8 cellular contexts compared by ENCODE assay signal in the genomic region with DNA sequence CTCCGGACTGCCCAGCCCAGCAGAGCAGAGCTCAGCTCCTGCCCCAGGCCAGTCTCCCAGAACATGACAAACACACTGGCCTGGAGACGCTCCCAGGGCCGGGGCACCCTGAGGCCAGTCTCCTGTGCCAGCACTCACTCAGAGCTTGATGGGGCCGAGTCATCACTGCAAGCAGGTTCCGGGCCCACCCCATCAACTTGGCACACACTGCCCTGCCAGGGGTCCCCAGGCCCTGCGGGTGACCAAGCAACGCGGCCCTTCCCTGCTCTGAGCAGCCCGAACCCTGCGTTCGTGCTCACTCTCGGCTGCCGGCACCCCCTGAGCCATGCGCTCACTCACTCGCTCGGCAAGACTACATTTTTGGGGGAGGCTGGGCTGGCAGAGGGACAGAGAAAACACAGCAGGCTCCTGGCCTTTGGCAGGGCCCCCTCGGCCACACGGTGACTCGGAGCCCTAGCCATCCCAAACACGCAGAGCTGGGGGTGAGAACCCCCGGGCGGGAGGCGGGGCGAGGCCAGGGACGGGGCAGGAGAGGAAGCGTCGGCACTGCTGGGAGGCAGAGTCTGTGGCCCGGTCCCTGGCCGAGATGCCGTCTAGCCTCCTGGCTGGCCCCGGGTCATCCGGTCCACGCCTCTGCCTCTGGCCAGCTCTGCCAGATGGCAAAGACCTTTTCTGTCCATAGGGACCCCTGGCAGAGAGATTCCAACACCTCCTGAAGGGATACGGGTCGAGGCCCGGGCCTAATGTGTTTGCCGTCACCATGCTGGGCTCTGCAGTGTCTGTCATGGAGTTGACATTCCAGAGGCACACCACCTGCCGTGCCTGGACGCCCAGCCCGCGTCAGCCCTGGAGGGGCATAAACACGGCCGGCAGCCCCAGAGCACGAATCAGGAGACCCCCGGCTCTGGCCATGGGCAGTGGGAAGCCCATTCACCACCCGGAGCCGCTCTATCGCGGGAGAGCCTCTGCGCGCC.
DNase-seq lines count a peak whose midpoint lies in the region; ATAC-seq and TF ChIP-seq lines count a peak whose summit lies in the region.

No MANE protein-coding gene starts in this region.

- no peak for TF ChIP-seq CTCF in AG04449 (IDR thresholded peaks at IDR 0.05; ENCODE audit: insufficient read depth, low read length, missing control alignments)
- no peak for TF ChIP-seq CTCF in esophagus squamous epithelium (IDR thresholded peaks at IDR 0.05)
- TF ChIP-seq CTCF in mucosa of descending colon (IDR thresholded peaks at IDR 0.05) = no peak

- peak overlapping the region; percentile 9 to 75 (median 38) for H3K27ac ChIP-seq in esophagus squamous epithelium

- intact Hi-C loops in esophagus squamous epithelium (cut with DNase I) (no loop called here), mucosa of descending colon (cut with DNase I, micrococcal nuclease) (no loop called here)

- H3K4me3 ChIP-seq in AG04449 (ENCODE audit: low read depth, low read length) = no peak overlapping the region
- H3K4me3 ChIP-seq in NT2/D1 (ENCODE audit: insufficient read length, low read depth) = peak overlapping the region; percentile 8
- H3K4me3 ChIP-seq in esophagus squamous epithelium = no peak overlapping the region
- H3K4me3 ChIP-seq in mucosa of descending colon = no peak overlapping the region

- H3K36me3 ChIP-seq in NT2/D1 (ENCODE audit: insufficient read depth, insufficient read length, low read length) (no peaks in the 10 kb centered on the region), esophagus squamous epithelium (no peaks in the 10 kb centered on the region), mucosa of descending colon (ENCODE audit: low read depth) (no peaks in the 10 kb centered on the region)

- peaks cover 41% of the 10 kb centered on the region for H3K4me1 ChIP-seq in NT2/D1 (ENCODE audit: insufficient read depth, insufficient read length)
- peaks cover 35 to 80% (median 47%) of the 10 kb centered on the region in 3 donors for H3K4me1 ChIP-seq in esophagus squamous epithelium
- peaks cover 6% of the 10 kb centered on the region for H3K4me1 ChIP-seq in mucosa of descending colon (ENCODE audit: low read depth)

- peak overlapping the region; percentile 61 for H3K9ac ChIP-seq in NT2/D1 (ENCODE audit: insufficient read length, low read depth)

- CTCF ChIA-PET in AG04449 (lab: Yijun Ruan, JAX) = interaction anchor here (1.0 to 1.8 kb wide), 5 partner anchors 18 to 76 kb away, joined by 3 to 13 read pairs (median 4); no protein-coding TSS in a partner anchor

- TF ChIP-seq POLR2A in esophagus squamous epithelium (IDR thresholded peaks at IDR 0.05) = no peak

- DNase-seq in AG04449 (ENCODE audit: low read depth, low spot score) (peak; percentile 78), NT2/D1 (ENCODE audit: low read depth, low spot score) (no peak), esophagus squamous epithelium (lab: John Stamatoyannopoulos, UW) (no peak), mucosa of descending colon (no peak), NCI-H2107 treated with DMSO at 0.1 percent for 48 hours (lab: John Stamatoyannopoulos, UW; ENCODE audit: unreplicated experiment) (no peak), NCI-H82 (lab: John Stamatoyannopoulos, UW) (no peak), GM19240 (ENCODE audit: insufficient read length, low spot score) (no peak)

- POLR2A ChIA-PET in AG04449 (lab: Yijun Ruan, JAX) = interaction anchor here (0.8 to 2.6 kb wide), 6 partner anchors 10 to 39 kb away, joined by 3 to 13 read pairs (median 4); no protein-coding TSS in a partner anchor

- H3K27me3 ChIP-seq in NT2/D1 (ENCODE audit: insufficient read depth, insufficient read length) = no peaks in the 10 kb centered on the region
- peaks cover 0 to 44% (median 0%) of the 10 kb centered on the region in 4 donors for H3K27me3 ChIP-seq in esophagus squamous epithelium

- ATAC-seq in mucosa of descending colon = peak; percentile 15
- ATAC-seq in GM21786 (IDR thresholded peaks at IDR 0.05; ENCODE audit: unreplicated experiment) = no peak

- WGBS in esophagus squamous epithelium, 2 donors = 40 to 68% methylated on average over 8 to 21 of the region's 51 CpGs

- H3K9me3 ChIP-seq in NT2/D1 (ENCODE audit: insufficient read depth, low read length) = no peaks in the 10 kb centered on the region
- no peaks in the 10 kb centered on the region for H3K9me3 ChIP-seq in esophagus squamous epithelium
- no peaks in the 10 kb centered on the region for H3K9me3 ChIP-seq in mucosa of descending colon
